8 cellular contexts compared by ENCODE assay signal in genomic region chr20:54372313-54372712, GRCh38.
"Had no signal": no experiment of that assay in that cellular context is flagged by ENCODE, and none has a peak within 500 bp of the region (broad histone marks: within the 10 kb centered on the region; RNA-seq: fewer than 3 reads in every experiment).

No MANE protein-coding gene starts in this region.

- ATAC-seq: GM23338, HCT116 had no signal

- H3K27ac Mint-ChIP-seq: GM23338, H9, HFFc6 had no signal

- H3K4me3 Mint-ChIP-seq: GM23338, H9, HFFc6 had no signal

- H3K9me3 Mint-ChIP-seq: HFFc6 had no signal

- DNase-seq: GM23248, GOT3, H7, H9, HCEC 1CT, HFFc6 had no signal
